ENCODE assay signal across 19 cellular contexts in genomic region chr20:45937765-45938164, GRCh38. TPM values are rescaled to one million over a fixed set of nuclear protein-coding genes. Genes with fewer than 3 reads are reported as not detected.
DNase-seq lines count a peak whose midpoint lies in the region; ATAC-seq, FAIRE-seq and TF ChIP-seq lines count a peak whose summit lies in the region.
"Had no signal": no experiment of that assay in that cellular context is flagged by ENCODE, and none has a peak within 500 bp of the region (broad histone marks: within the 10 kb centered on the region; RNA-seq: fewer than 3 reads in every experiment).

No MANE protein-coding gene starts in this region.

- H3K4me3 ChIP-seq in endothelial cell of umbilical vein (replicated peaks in 1 of 3; ENCODE audit: insufficient read depth in 1 of 3, low read depth in 1 of 3, low read length in 3 of 3): no peak overlapping the region
- H3K4me3 ChIP-seq: breast epithelium, Peyer's patch, vagina had no signal

- H3K79me2 ChIP-seq in endothelial cell of umbilical vein (ENCODE audit: control insufficient read depth, insufficient read depth, low read length): peaks cover 20% of the 10 kb centered on the region

- DNase-seq in activated naive CD4-positive, alpha-beta T cell treated with anti-CD3 and anti-CD28 coated beads for 36 hours: no peak
- DNase-seq in activated naive CD4-positive, alpha-beta T cell treated with anti-CD3 and anti-CD28 coated beads, Interleukin-2, amount 50 U/mL, for 16 hours: no peak
- DNase-seq in WTC11 (ENCODE audit: low spot score) (no peak), endothelial cell of umbilical vein (ENCODE audit: low read depth, low spot score) (no peak), NCI-H1694 treated with DMSO at 0.1 percent for 48 hours (lab: John Stamatoyannopoulos, UW) (no peak), DMS53 (lab: John Stamatoyannopoulos, UW) (no peak)
- DNase-seq in stimulated activated naive CD8-positive, alpha-beta T cell treated with anti-CD3 and anti-CD28 coated beads, Interleukin-15, amount 100 ng/mL, for 72 hours: no peak
- DNase-seq: mammary epithelial cell; NCI-H1105; NCI-H510A; Peyer's patch; stimulated activated CD8-positive, alpha-beta memory T cell treated with anti-CD3 and anti-CD28 coated beads, Interleukin-4, amount 100 ng/mL, for 48 hours; T1000 had no signal

- H3K27me3 ChIP-seq in endothelial cell of umbilical vein (ENCODE audit: control insufficient read depth in 2 of 2, insufficient read depth in 2 of 2, low read length in 2 of 2): no peaks in the 10 kb centered on the region
- H3K27me3 ChIP-seq: breast epithelium, Peyer's patch, vagina had no signal

- H2AFZ ChIP-seq in endothelial cell of umbilical vein (ENCODE audit: low read depth, low read length): no peak overlapping the region

- FAIRE-seq in endothelial cell of umbilical vein (lab: Jason Lieb, UNC): no peak
- FAIRE-seq: GM18507, HTR-8/SVneo had no signal

- no peak overlapping the region for H3K4me2 ChIP-seq in endothelial cell of umbilical vein (ENCODE audit: insufficient read depth, low read length)

- intact Hi-C loops in activated naive CD4-positive, alpha-beta T cell treated with anti-CD3 and anti-CD28 coated beads for 36 hours (cut with micrococcal nuclease): no loop called here
- intact Hi-C loops in endothelial cell of umbilical vein (cut with micrococcal nuclease): no loop called here

- peaks cover 26% of the 10 kb centered on the region for H3K36me3 Mint-ChIP-seq in activated naive CD4-positive, alpha-beta T cell treated with anti-CD3 and anti-CD28 coated beads for 36 hours (ENCODE audit: low read depth)
- peaks cover 29% of the 10 kb centered on the region for H3K36me3 Mint-ChIP-seq in WTC11

- peaks cover 29% of the 10 kb centered on the region for H3K4me1 Mint-ChIP-seq in activated naive CD4-positive, alpha-beta T cell treated with anti-CD3 and anti-CD28 coated beads for 36 hours (ENCODE audit: low read depth)
- peaks cover 35% of the 10 kb centered on the region for H3K4me1 Mint-ChIP-seq in WTC11
- H3K4me1 Mint-ChIP-seq in stimulated activated naive CD8-positive, alpha-beta T cell treated with anti-CD3 and anti-CD28 coated beads, Interleukin-15, amount 100 ng/mL, for 72 hours: peaks cover 34% of the 10 kb centered on the region

- POLR2A ChIA-PET in WTC11 (lab: Charles Lee) (interaction anchor here (0.6 to 1.0 kb wide), 2 partner anchors 14 to 27 kb away, joined by 3 read pairs; no protein-coding TSS in a partner anchor), endothelial cell of umbilical vein (lab: Charles Lee) (no interaction called here)

- H3K27ac ChIP-seq in endothelial cell of umbilical vein (ENCODE audit: insufficient read depth, low read depth, low read length): no peak overlapping the region
- H3K27ac ChIP-seq: breast epithelium, epithelial cell of prostate, Peyer's patch, vagina had no signal

- no peak overlapping the region for H3K9ac ChIP-seq in endothelial cell of umbilical vein (replicated peaks; ENCODE audit: extremely low read depth, insufficient read depth, low read length)

- no peak for TF ChIP-seq POLR2A in endothelial cell of umbilical vein (IDR thresholded peaks at IDR 0.05; ENCODE audit: low read depth, low read length)

- H3K4me1 ChIP-seq in endothelial cell of umbilical vein (ENCODE audit: control insufficient read depth, extremely low read depth, insufficient read depth, low read length): peaks cover 14% of the 10 kb centered on the region
- H3K4me1 ChIP-seq: breast epithelium had no signal

- no peaks in the 10 kb centered on the region for H4K20me1 ChIP-seq in endothelial cell of umbilical vein (replicated peaks; ENCODE audit: control insufficient read depth, extremely low read depth, insufficient read depth, low read length)

- H3K9me3 ChIP-seq in endothelial cell of umbilical vein (replicated peaks; ENCODE audit: control insufficient read depth, insufficient read depth, low read length): no peaks in the 10 kb centered on the region
- H3K9me3 ChIP-seq: breast epithelium, Peyer's patch, vagina had no signal

- no peaks in the 10 kb centered on the region for H3K27me3 Mint-ChIP-seq in activated naive CD4-positive, alpha-beta T cell treated with anti-CD3 and anti-CD28 coated beads for 36 hours (ENCODE audit: low read depth)
- no peaks in the 10 kb centered on the region for H3K27me3 Mint-ChIP-seq in WTC11 (ENCODE audit: low read depth)
- H3K27me3 Mint-ChIP-seq in stimulated activated naive CD8-positive, alpha-beta T cell treated with anti-CD3 and anti-CD28 coated beads, Interleukin-15, amount 100 ng/mL, for 72 hours: no peaks in the 10 kb centered on the region

- no peak for ATAC-seq in WTC11
- no peak for ATAC-seq in stimulated activated naive CD8-positive, alpha-beta T cell treated with anti-CD3 and anti-CD28 coated beads, Interleukin-15, amount 100 ng/mL, for 72 hours
- no peak for ATAC-seq in HG03565 (IDR thresholded peaks at IDR 0.05; ENCODE audit: unreplicated experiment)

- CTCF ChIA-PET in activated naive CD4-positive, alpha-beta T cell treated with anti-CD3 and anti-CD28 coated beads for 36 hours (lab: Charles Lee): interaction anchor here (0.5 to 1.4 kb wide), 6 partner anchors 9 to 241 kb away, joined by 3 to 4 read pairs (median 3); no protein-coding TSS in a partner anchor
- CTCF ChIA-PET in WTC11 (lab: Charles Lee): interaction anchor here (1.5 to 5.0 kb wide), 3 partner anchors 32 to 75 kb away, joined by 3 to 48 read pairs (median 21); no protein-coding TSS in a partner anchor
- CTCF ChIA-PET in endothelial cell of umbilical vein (lab: Charles Lee): interaction anchor here (1.5 kb wide), 1 partner anchor 12 kb away, joined by 3 read pairs; no protein-coding TSS in a partner anchor

- no peaks in the 10 kb centered on the region for H3K9me3 Mint-ChIP-seq in activated naive CD4-positive, alpha-beta T cell treated with anti-CD3 and anti-CD28 coated beads for 36 hours
- no peaks in the 10 kb centered on the region for H3K9me3 Mint-ChIP-seq in WTC11
- H3K9me3 Mint-ChIP-seq in stimulated activated naive CD8-positive, alpha-beta T cell treated with anti-CD3 and anti-CD28 coated beads, Interleukin-15, amount 100 ng/mL, for 72 hours: no peaks in the 10 kb centered on the region

- dilution Hi-C loops in endothelial cell of umbilical vein (cut with MboI; ENCODE audit: extremely low pct_ligation_motif_present, low sequenced_read_pairs): no loop called here

- no peak overlapping the region for H3K4me3 Mint-ChIP-seq in activated naive CD4-positive, alpha-beta T cell treated with anti-CD3 and anti-CD28 coated beads for 36 hours
- no peak overlapping the region for H3K4me3 Mint-ChIP-seq in WTC11
- H3K4me3 Mint-ChIP-seq in stimulated activated naive CD8-positive, alpha-beta T cell treated with anti-CD3 and anti-CD28 coated beads, Interleukin-15, amount 100 ng/mL, for 72 hours: no peak overlapping the region

- peak overlapping the region; percentile 46 for H3K27ac Mint-ChIP-seq in activated naive CD4-positive, alpha-beta T cell treated with anti-CD3 and anti-CD28 coated beads for 36 hours
- peak overlapping the region; percentile 95 for H3K27ac Mint-ChIP-seq in WTC11
- peak overlapping the region; percentile 27 to 79 for H3K27ac Mint-ChIP-seq in stimulated activated naive CD8-positive, alpha-beta T cell treated with anti-CD3 and anti-CD28 coated beads, Interleukin-15, amount 100 ng/mL, for 72 hours

- TF ChIP-seq CTCF in WTC11 (IDR thresholded peaks at IDR 0.05) (no peak), endothelial cell of umbilical vein (IDR thresholded peaks at IDR 0.05; ENCODE audit: extremely low read depth in 1 of 2, insufficient read depth in 1 of 2, low read depth in 1 of 2, low read length in 2 of 2) (no peak)

- BruUV-seq in endothelial cell of umbilical vein (replicated peaks; lab: Mats Ljungman, UMichigan): no TSS peak

- no peaks in the 10 kb centered on the region for H3K9me1 ChIP-seq in endothelial cell of umbilical vein (replicated peaks; ENCODE audit: control insufficient read depth, extremely low read depth, insufficient read depth, low read length)

- peaks cover 15 to 34% of the 10 kb centered on the region in 2 experiments for H3K36me3 ChIP-seq in endothelial cell of umbilical vein (ENCODE audit: control insufficient read depth in 2 of 2, extremely low read depth in 1 of 2, insufficient read depth in 2 of 2, low read length in 2 of 2)

RNA-seq across cellular contexts. Expression of gene PCIF1, which starts 3.3 kb away (rescaled TPM):
- 10 to 100 TPM; 39.2 to 39.5 TPM for total RNA-seq in activated naive CD4-positive, alpha-beta T cell treated with anti-CD3 and anti-CD28 coated beads for 36 hours
- 37.7 to 42.2 TPM (median 39.4 TPM) in 3 replicates for total RNA-seq in WTC11 (2021)
- total RNA-seq in endothelial cell of umbilical vein: 25.8 and 27.2 TPM in 2 replicates
- polyA plus RNA-seq in endothelial cell of umbilical vein: 26.4 and 27.6 TPM in 2 replicates
- polyA plus RNA-seq in endothelial cell of umbilical vein (2011; cell fraction: cytosol; rRNA removed): 19.2 and 22.7 TPM in 2 replicates
- polyA plus RNA-seq in endothelial cell of umbilical vein (2011; cell fraction: nucleus; rRNA removed): 32.7 and 35.6 TPM in 2 replicates
- 15.6 and 18.6 TPM in 2 replicates for polyA plus RNA-seq in endothelial cell of umbilical vein (2012)
- 17.2 and 28.9 TPM in 2 replicates for polyA minus RNA-seq in endothelial cell of umbilical vein
- 22.8 TPM for polyA minus RNA-seq in endothelial cell of umbilical vein (2011; cell fraction: cytosol; rRNA and poly(A)+ RNA removed)
- polyA minus RNA-seq in endothelial cell of umbilical vein (2011; cell fraction: nucleus; rRNA and poly(A)+ RNA removed): 32.5 and 34.5 TPM in 2 replicates

RNA-seq across cellular contexts. Expression of gene PLTP, which starts 25.8 kb away (rescaled TPM):
- 1 to 10 TPM; 4.3 to 4.8 TPM for total RNA-seq in activated naive CD4-positive, alpha-beta T cell treated with anti-CD3 and anti-CD28 coated beads for 36 hours
- 109 to 135 TPM (median 133 TPM) in 3 replicates for total RNA-seq in WTC11 (2021)
- total RNA-seq in endothelial cell of umbilical vein: 61.9 and 62.1 TPM in 2 replicates
- polyA plus RNA-seq in endothelial cell of umbilical vein: 118 TPM in 2 replicates
- polyA plus RNA-seq in endothelial cell of umbilical vein (2011; cell fraction: cytosol; rRNA removed): 70.8 and 89.9 TPM in 2 replicates
- polyA plus RNA-seq in endothelial cell of umbilical vein (2011; cell fraction: nucleus; rRNA removed): 48.2 and 60.0 TPM in 2 replicates
- 71.4 and 133 TPM in 2 replicates for polyA plus RNA-seq in endothelial cell of umbilical vein (2012)
- polyA minus RNA-seq in endothelial cell of umbilical vein: 67.3 and 73.5 TPM in 2 replicates
- polyA minus RNA-seq in endothelial cell of umbilical vein (2011; cell fraction: cytosol; rRNA and poly(A)+ RNA removed): 1.1 TPM
- 19.4 and 23.8 TPM in 2 replicates for polyA minus RNA-seq in endothelial cell of umbilical vein (2011; cell fraction: nucleus; rRNA and poly(A)+ RNA removed)

RNA-seq across cellular contexts. Expression of gene ZNF335, which starts 34.2 kb away (rescaled TPM):
- total RNA-seq in activated naive CD4-positive, alpha-beta T cell treated with anti-CD3 and anti-CD28 coated beads for 36 hours: 10 to 100 TPM; 26.8 to 28.0 TPM
- total RNA-seq in WTC11 (2021): 16.3 to 20.0 TPM (median 16.4 TPM) in 3 replicates
- 22.8 and 23.9 TPM in 2 replicates for total RNA-seq in endothelial cell of umbilical vein
- polyA plus RNA-seq in endothelial cell of umbilical vein: 17.3 and 20.4 TPM in 2 replicates
- polyA plus RNA-seq in endothelial cell of umbilical vein (2011; cell fraction: cytosol; rRNA removed): 8.5 and 11.3 TPM in 2 replicates
- 59.6 and 68.7 TPM in 2 replicates for polyA plus RNA-seq in endothelial cell of umbilical vein (2011; cell fraction: nucleus; rRNA removed)
- 9.2 and 10.8 TPM in 2 replicates for polyA plus RNA-seq in endothelial cell of umbilical vein (2012)
- polyA minus RNA-seq in endothelial cell of umbilical vein: 24.7 and 32.9 TPM in 2 replicates
- 8.7 TPM for polyA minus RNA-seq in endothelial cell of umbilical vein (2011; cell fraction: cytosol; rRNA and poly(A)+ RNA removed)
- 45.1 and 55.4 TPM in 2 replicates for polyA minus RNA-seq in endothelial cell of umbilical vein (2011; cell fraction: nucleus; rRNA and poly(A)+ RNA removed)

RNA-seq across cellular contexts. Expression of gene CTSA, which starts 46.6 kb away (rescaled TPM):
- total RNA-seq in activated naive CD4-positive, alpha-beta T cell treated with anti-CD3 and anti-CD28 coated beads for 36 hours: 10 to 100 TPM; 28.7 to 31.5 TPM
- total RNA-seq in WTC11 (2021) (44.2 to 48.3 TPM (median 47.2 TPM) in 3 replicates), endothelial cell of umbilical vein (156 and 169 TPM in 2 replicates)
- polyA plus RNA-seq in endothelial cell of umbilical vein: 409 and 427 TPM in 2 replicates
- polyA plus RNA-seq in endothelial cell of umbilical vein (2011; cell fraction: cytosol; rRNA removed): 229 and 251 TPM in 2 replicates
- polyA plus RNA-seq in endothelial cell of umbilical vein (2011; cell fraction: nucleus; rRNA removed): 482 and 635 TPM in 2 replicates
- polyA plus RNA-seq in endothelial cell of umbilical vein (2012): 167 and 196 TPM in 2 replicates
- 209 and 279 TPM in 2 replicates for polyA minus RNA-seq in endothelial cell of umbilical vein
- polyA minus RNA-seq in endothelial cell of umbilical vein (2011; cell fraction: cytosol; rRNA and poly(A)+ RNA removed): 73.4 TPM
- polyA minus RNA-seq in endothelial cell of umbilical vein (2011; cell fraction: nucleus; rRNA and poly(A)+ RNA removed): 132 and 133 TPM in 2 replicates

RNA-seq across cellular contexts. Expression of gene NEURL2, which starts 46.8 kb away (rescaled TPM):
- total RNA-seq in activated naive CD4-positive, alpha-beta T cell treated with anti-CD3 and anti-CD28 coated beads for 36 hours: 1 to 10 TPM in 1 of 2 experiments, under 1 TPM in 1; 0.99 to 1.4 TPM
- total RNA-seq in WTC11 (2021): 6.1 to 8.3 TPM (median 6.6 TPM) in 3 replicates
- 5.4 and 6.5 TPM in 2 replicates for total RNA-seq in endothelial cell of umbilical vein
- polyA plus RNA-seq in endothelial cell of umbilical vein: 2.8 and 4.5 TPM in 2 replicates
- 1.2 and 1.9 TPM in 2 replicates for polyA plus RNA-seq in endothelial cell of umbilical vein (2011; cell fraction: cytosol; rRNA removed)
- 4.6 and 5.5 TPM in 2 replicates for polyA plus RNA-seq in endothelial cell of umbilical vein (2011; cell fraction: nucleus; rRNA removed)
- 0.95 and 1.7 TPM in 2 replicates for polyA plus RNA-seq in endothelial cell of umbilical vein (2012)
- 0.68 TPM in 1 of 2 replicates, not detected in the other for polyA minus RNA-seq in endothelial cell of umbilical vein
- polyA minus RNA-seq in endothelial cell of umbilical vein (2011; cell fraction: cytosol; rRNA and poly(A)+ RNA removed): 1.3 TPM
- polyA minus RNA-seq in endothelial cell of umbilical vein (2011; cell fraction: nucleus; rRNA and poly(A)+ RNA removed): 2.2 and 5.2 TPM in 2 replicates

Comparison
In these comparisons a context has a peak if more than half of its experiments do, and no peak if none do; other contexts are left out.
1. RNA of gene PLTP, which starts 25.8 kb away (total RNA-seq): 109 to 135 TPM in WTC11 and 61.9 to 62.1 TPM in endothelial cell of umbilical vein; 4.3 to 4.8 TPM in activated naive CD4-positive, alpha-beta T cell treated with anti-CD3 and anti-CD28 coated beads for 36 hours; every median in the first group is over 10 times any median in the second.
2. Peak in every context shown above with its lines, with median percentiles within 50 percentile points of each other: H3K27ac Mint-ChIP-seq.